18 cellular contexts compared by ENCODE assay signal in the genomic region with DNA sequence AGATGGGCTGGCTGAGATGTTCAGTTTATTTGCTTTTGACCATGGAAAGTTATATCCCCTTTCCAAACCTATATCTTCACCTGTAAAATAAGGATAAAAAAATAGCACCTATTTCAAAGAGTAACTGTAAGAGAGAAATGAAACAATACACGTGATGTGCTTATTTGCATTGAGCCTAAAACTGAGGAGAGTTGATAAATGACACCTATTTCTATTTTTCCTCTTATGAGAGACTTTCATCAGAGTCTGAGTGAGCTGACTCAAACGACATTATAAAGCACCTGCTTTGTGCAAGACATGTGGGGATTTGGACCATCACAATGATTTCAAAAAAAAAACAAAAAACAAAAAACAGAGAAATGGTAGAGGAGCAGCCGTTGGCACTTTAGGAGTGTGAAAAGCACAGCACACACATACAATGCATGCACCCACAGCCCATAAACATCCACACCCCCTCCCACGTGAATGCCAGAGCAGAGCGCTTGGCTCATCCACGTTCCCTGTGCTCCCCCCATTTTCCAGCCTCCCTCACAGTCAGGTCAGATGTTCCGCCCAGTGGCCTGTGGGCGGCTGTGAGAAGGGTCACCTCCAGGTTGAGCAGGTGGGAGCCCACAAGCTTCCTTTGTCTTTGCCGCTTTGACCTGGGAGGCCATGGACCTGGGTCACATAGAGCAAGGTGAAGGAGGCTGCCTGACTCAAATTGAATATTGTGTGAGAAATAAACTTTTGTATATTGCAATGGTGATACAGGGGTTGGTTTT.
A peak's percentile ranks its signal among the peaks of the same experiment; 100 is the strongest.
DNase-seq lines count a peak whose midpoint lies in the region; ATAC-seq and TF ChIP-seq lines count a peak whose summit lies in the region.
"Had no signal": no experiment of that assay in that cellular context is flagged by ENCODE, and none has a peak within 500 bp of the region (broad histone marks: within the 10 kb centered on the region; RNA-seq: fewer than 3 reads in every experiment).

No MANE protein-coding gene starts in this region.

- H2BK15ac ChIP-seq in IMR-90 (ENCODE audit: low read depth, low read length), result no peak overlapping the region

- peak overlapping the region; percentile 48 for H2AK5ac ChIP-seq in IMR-90 (ENCODE audit: low read depth, low read length)

- DNase-seq in IMR-90 (no peak), glutamatergic neuron (no peak), retina (peak; percentile 0), HAP-1 (ENCODE audit: low spot score in 2 of 2) (no peak), type B pancreatic cell (ENCODE audit: extremely low spot score, unreplicated experiment) (no peak)
- no peak for DNase-seq in activated CD4-positive, alpha-beta T cell treated with anti-CD3 and anti-CD28 coated beads for 4 hours
- DNase-seq: ACHN; BE2C; C1 segment of cervical spinal cord; CD4-positive, CD25-positive, alpha-beta regulatory T cell; CD8-positive, alpha-beta memory T cell; COR-L47; HCEC 1CT; HFFc6; KG1 had no signal

- peak overlapping the region; percentile 7; the same call in 1 of the 2 replicates for H4K91ac ChIP-seq in IMR-90 (ENCODE audit: insufficient read depth, low read depth, low read length)

- peak; percentile 42 for ATAC-seq in GM19351 (IDR thresholded peaks at IDR 0.05; ENCODE audit: unreplicated experiment)
- ATAC-seq in IMR-90 (ENCODE audit: low read depth), result no peak
- no peak for ATAC-seq in HG03520 (IDR thresholded peaks at IDR 0.05; ENCODE audit: unreplicated experiment)

- no peak for TF ChIP-seq RAD21 in IMR-90 (IDR thresholded peaks at IDR 0.05; ENCODE audit: low read length)

- H3K9me1 ChIP-seq in IMR-90 (ENCODE audit: insufficient read depth, low read length), result peaks cover 9% of the 10 kb centered on the region; the same call in 1 of the 2 replicates

- H3K9me3 ChIP-seq in IMR-90 (ENCODE audit: control insufficient read depth, insufficient read depth, low read length), result no peaks in the 10 kb centered on the region
- H3K9me3 ChIP-seq in HAP-1, result no peaks in the 10 kb centered on the region
- H3K9me3 ChIP-seq: BE2C had no signal

- TF ChIP-seq CTCF in IMR-90 (conservative IDR thresholded peaks at IDR 0.05; ENCODE audit: low read depth, low read length) (no peak), glutamatergic neuron (IDR thresholded peaks at IDR 0.05; ENCODE audit: partially characterized antibody, unreplicated experiment) (no peak), type B pancreatic cell (conservative IDR thresholded peaks at IDR 0.05) (no peak)

- no peaks in the 10 kb centered on the region for H3K36me3 ChIP-seq in IMR-90 (ENCODE audit: control insufficient read depth, insufficient read depth, low read length)
- H3K36me3 ChIP-seq in HAP-1 (replicated peaks), result no peaks in the 10 kb centered on the region
- H3K36me3 ChIP-seq: BE2C had no signal

- no peak overlapping the region for H3K4ac ChIP-seq in IMR-90 (ENCODE audit: low read depth, low read length)

- no peak overlapping the region for H3K4me3 ChIP-seq in IMR-90 (ENCODE audit: insufficient read depth, low read depth, low read length)
- no peak overlapping the region for H3K4me3 ChIP-seq in HAP-1
- H3K4me3 ChIP-seq: GM23248 had no signal

- no peak overlapping the region for H3K14ac ChIP-seq in IMR-90 (replicated peaks; ENCODE audit: low read depth, low read length)

- no peaks in the 10 kb centered on the region for H4K20me1 ChIP-seq in IMR-90 (ENCODE audit: insufficient read depth, low read length)

- H3K4me2 ChIP-seq in IMR-90 (ENCODE audit: low read depth, low read length), result 0 out of 2 replicates have a peak overlapping the region, but pooled peaks have one; percentile 36

- no peaks in the 10 kb centered on the region for H3K27me3 ChIP-seq in IMR-90 (ENCODE audit: control insufficient read depth, insufficient read depth, low read length)
- no peaks in the 10 kb centered on the region for H3K27me3 ChIP-seq in HAP-1 (ENCODE audit: low read depth)
- H3K27me3 ChIP-seq: BE2C had no signal

- H3K27me3 Mint-ChIP-seq in glutamatergic neuron (ENCODE audit: unreplicated experiment) (peaks cover 4% of the 10 kb centered on the region), type B pancreatic cell (no peaks in the 10 kb centered on the region)
- H3K27me3 Mint-ChIP-seq: CD4-positive, CD25-positive, alpha-beta regulatory T cell had no signal

- no peak overlapping the region; the same call in 1 of the 2 replicates for H3K9ac ChIP-seq in IMR-90 (ENCODE audit: low read depth, low read length)
- H3K9ac ChIP-seq: GM23248 had no signal

- H3K79me1 ChIP-seq in IMR-90 (ENCODE audit: low read depth in 1 of 2, low read length in 2 of 2), result no peaks in the 10 kb centered on the region

- H4K5ac ChIP-seq in IMR-90 (ENCODE audit: low read depth, low read length), result no peak overlapping the region; the same call in 1 of the 2 replicates

- H3K23ac ChIP-seq in IMR-90 (ENCODE audit: low read depth, low read length), result no peak overlapping the region

- BruUV-seq in IMR-90 (replicated peaks; lab: Mats Ljungman, UMichigan), result no TSS peak

- dilution Hi-C loops in IMR-90 (cut with HindIII; ENCODE audit: low sequenced_read_pairs, unreplicated experiment), result no loop called here

- H2AK9ac ChIP-seq in IMR-90 (replicated peaks; ENCODE audit: low read depth, low read length, poor library complexity), result peak overlapping the region; percentile 19

- CTCF ChIA-PET in IMR-90 (lab: Yijun Ruan, JAX), result interaction anchor here (0.7 kb wide), 1 partner anchor 33 kb away, joined by 4 read pairs; no protein-coding TSS in a partner anchor

- H2BK20ac ChIP-seq in IMR-90 (ENCODE audit: low read depth, low read length), result no peak overlapping the region

- H2AFZ ChIP-seq in IMR-90 (replicated peaks; ENCODE audit: low read length, poor library complexity), result no peak overlapping the region
- H2AFZ ChIP-seq: GM23248 had no signal

- POLR2A ChIA-PET in IMR-90 (lab: Charles Lee; ENCODE audit: unreplicated experiment), result no interaction called here

- in situ Hi-C loops in IMR-90 (cut with MboI; ENCODE audit: low sequenced_read_pairs) (no loop called here), HAP-1 (cut with MboI; ENCODE audit: low sequenced_read_pairs) (no loop called here)

- H4K8ac ChIP-seq in IMR-90 (ENCODE audit: low read depth in 2 of 2, low read length in 2 of 2), result no peak overlapping the region

- H3K4me1 Mint-ChIP-seq in glutamatergic neuron (ENCODE audit: low read depth, unreplicated experiment) (no peaks in the 10 kb centered on the region), type B pancreatic cell (ENCODE audit: unreplicated experiment) (peaks cover 15% of the 10 kb centered on the region)
- H3K4me1 Mint-ChIP-seq: CD4-positive, CD25-positive, alpha-beta regulatory T cell; CD8-positive, alpha-beta memory T cell had no signal

- WGBS in IMR-90 (ENCODE audit: extremely low coverage in 2 of 2, insufficient read length in 1 of 2), 2 experiments, result no CpG with 5 or more reads among the region's 9 CpGs

- H2BK5ac ChIP-seq in IMR-90 (ENCODE audit: low read depth, low read length, poor library complexity, severe bottlenecking), result no peak overlapping the region

- H3K36me3 Mint-ChIP-seq in glutamatergic neuron (ENCODE audit: unreplicated experiment), result no peaks in the 10 kb centered on the region
- no peaks in the 10 kb centered on the region for H3K36me3 Mint-ChIP-seq in type B pancreatic cell
- H3K36me3 Mint-ChIP-seq: CD4-positive, CD25-positive, alpha-beta regulatory T cell; CD8-positive, alpha-beta memory T cell had no signal

- intact Hi-C loops in IMR-90 (cut with micrococcal nuclease), result loop anchor here (5.0 to 10.0 kb wide), 2 partner anchors 207 to 480 kb away; no protein-coding TSS in a partner anchor

- peak overlapping the region; percentile 62; the same call in 1 of the 2 replicates for H3K27ac ChIP-seq in IMR-90 (ENCODE audit: insufficient read depth, low read length)
- H3K27ac ChIP-seq: GM23248 had no signal

- H3K56ac ChIP-seq in IMR-90 (ENCODE audit: extremely low read depth, insufficient read depth, low read length), result no peak overlapping the region

- no peak for TF ChIP-seq POLR2A in IMR-90 (IDR thresholded peaks at IDR 0.05; ENCODE audit: low read depth, low read length)

- H3K9me3 Mint-ChIP-seq in glutamatergic neuron (ENCODE audit: unreplicated experiment), result no peaks in the 10 kb centered on the region
- no peaks in the 10 kb centered on the region for H3K9me3 Mint-ChIP-seq in type B pancreatic cell
- H3K9me3 Mint-ChIP-seq: CD4-positive, CD25-positive, alpha-beta regulatory T cell; CD8-positive, alpha-beta memory T cell; HFFc6 had no signal

- H3K27ac Mint-ChIP-seq in glutamatergic neuron (ENCODE audit: unreplicated experiment) (peak overlapping the region; percentile 11), type B pancreatic cell (no peak overlapping the region)
- H3K27ac Mint-ChIP-seq: CD4-positive, CD25-positive, alpha-beta regulatory T cell; CD8-positive, alpha-beta memory T cell; HFFc6 had no signal

- H3K4me1 ChIP-seq in IMR-90 (ENCODE audit: control insufficient read depth, insufficient read depth, low read length) (peaks cover 24% of the 10 kb centered on the region), HAP-1 (no peaks in the 10 kb centered on the region)

- H2BK120ac ChIP-seq in IMR-90 (ENCODE audit: low read depth, low read length), result no peak overlapping the region

- H3K18ac ChIP-seq in IMR-90 (ENCODE audit: low read depth, low read length), result peak overlapping the region; percentile 50

- H3K4me3 Mint-ChIP-seq in glutamatergic neuron (ENCODE audit: unreplicated experiment), result no peak overlapping the region
- no peak overlapping the region for H3K4me3 Mint-ChIP-seq in type B pancreatic cell
- H3K4me3 Mint-ChIP-seq: CD4-positive, CD25-positive, alpha-beta regulatory T cell; CD8-positive, alpha-beta memory T cell; HFFc6 had no signal

TF ChIP-seq in IMR-90, 13 proteins besides CTCF, POLR2A, EP300 and RAD21:
- TF ChIP-seq FOS (IDR thresholded peaks at IDR 0.05; ENCODE audit: low read depth, low read length), result no peak
